Comparison of ENCODE assay signal across 12 cellular contexts in the genomic region with DNA sequence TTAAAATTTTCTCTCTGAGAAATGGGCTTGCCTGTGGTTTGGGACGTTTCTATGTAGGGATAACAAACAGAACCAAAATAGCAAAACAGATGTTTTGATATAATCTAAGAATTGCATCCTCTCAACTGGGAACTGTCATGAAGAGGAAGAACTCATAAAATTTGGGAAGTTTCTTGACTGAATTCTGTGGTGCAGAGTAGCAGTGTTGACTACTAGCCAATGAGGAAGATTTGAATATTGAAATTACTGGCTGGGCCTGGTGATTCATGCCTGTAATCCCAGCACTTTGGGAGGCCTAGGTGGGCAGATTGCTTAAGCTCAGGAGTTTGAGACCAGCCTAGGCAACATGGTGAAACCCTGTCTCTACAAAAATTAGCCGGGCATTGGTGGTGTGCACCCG. TPM values are rescaled to one million over a fixed set of nuclear protein-coding genes. Genes with fewer than 3 reads are reported as not detected.
DNase-seq lines count a peak whose midpoint lies in the region; ATAC-seq and TF ChIP-seq lines count a peak whose summit lies in the region.
"Had no signal": no experiment of that assay in that cellular context is flagged by ENCODE, and none has a peak within 500 bp of the region (broad histone marks: within the 10 kb centered on the region; RNA-seq: fewer than 3 reads in every experiment).

No MANE protein-coding gene starts in this region.

- POLR2A ChIA-PET in activated CD4-positive, alpha-beta memory T cell treated with anti-CD3 and anti-CD28 coated beads, Interleukin-2, amount 10 ng/mL, durations not matched to agents 7 days and 5 days (lab: Charles Lee): interaction anchor here (1.4 to 1.6 kb wide), 2 partner anchors 121 to 132 kb away, joined by 3 to 5 read pairs; no protein-coding TSS in a partner anchor

- DNase-seq in activated CD4-positive, alpha-beta T cell treated with anti-CD3 and anti-CD28 coated beads, Interleukin-2, amount 10 ng/mL, durations not matched to agents 24 days and 14 days: no peak
- no peak for DNase-seq in activated CD4-positive, alpha-beta T cell treated with anti-CD3 and anti-CD28 coated beads, Interleukin-2, amount 50 U/mL, for 4 hours
- no peak for DNase-seq in activated CD4-positive, alpha-beta memory T cell treated with anti-CD3 and anti-CD28 coated beads, Interleukin-2, amount 10 ng/mL, durations not matched to agents 7 days and 5 days
- DNase-seq in DMS79 treated with DMSO at 0.1 percent for 48 hours (lab: John Stamatoyannopoulos, UW): no peak
- DNase-seq: NCI-H1048 had no signal

- 18 to 67% methylated on average over 1 to 3 of the region's 3 CpGs for WGBS in gastroesophageal sphincter (ENCODE audit: low coverage in 1 of 2), 2 donors

- peak overlapping the region in 1 of 2 donors; percentile 40 for H3K9ac ChIP-seq in stomach smooth muscle (ENCODE audit: low read length in 2 of 2)
- H3K9ac ChIP-seq: parathyroid adenoma had no signal

- peaks cover 54% of the 10 kb centered on the region for H3K36me3 Mint-ChIP-seq in activated CD4-positive, alpha-beta T cell treated with anti-CD3 and anti-CD28 coated beads, Interleukin-2, amount 10 ng/mL, durations not matched to agents 24 days and 14 days (ENCODE audit: low read depth)
- peaks cover 48% of the 10 kb centered on the region for H3K36me3 Mint-ChIP-seq in activated CD4-positive, alpha-beta memory T cell treated with anti-CD3 and anti-CD28 coated beads, Interleukin-2, amount 10 ng/mL, durations not matched to agents 7 days and 5 days (ENCODE audit: low read depth)

- H3K27me3 Mint-ChIP-seq in activated CD4-positive, alpha-beta T cell treated with anti-CD3 and anti-CD28 coated beads, Interleukin-2, amount 10 ng/mL, durations not matched to agents 24 days and 14 days: no peaks in the 10 kb centered on the region
- no peaks in the 10 kb centered on the region for H3K27me3 Mint-ChIP-seq in activated CD4-positive, alpha-beta memory T cell treated with anti-CD3 and anti-CD28 coated beads, Interleukin-2, amount 10 ng/mL, durations not matched to agents 7 days and 5 days
- H3K27me3 Mint-ChIP-seq: B cell had no signal

- ATAC-seq in gastroesophageal sphincter (no peak), HG03354 (IDR thresholded peaks at IDR 0.05; ENCODE audit: poor library complexity, severe bottlenecking, unreplicated experiment) (no peak), GM18502 (IDR thresholded peaks at IDR 0.05; ENCODE audit: poor library complexity, unreplicated experiment) (no peak)

- CTCF ChIA-PET in activated CD4-positive, alpha-beta memory T cell treated with anti-CD3 and anti-CD28 coated beads, Interleukin-2, amount 10 ng/mL, durations not matched to agents 7 days and 5 days (lab: Charles Lee): interaction anchor here (1.3 to 1.4 kb wide), 2 partner anchors 151 to 179 kb away, joined by 3 to 4 read pairs; no protein-coding TSS in a partner anchor

- H3K4me3 ChIP-seq in gastroesophageal sphincter: no peak overlapping the region
- peak overlapping the region in 1 of 2 donors; percentile 49 for H3K4me3 ChIP-seq in stomach smooth muscle (ENCODE audit: low read length in 2 of 2)

- peak overlapping the region; percentile 48 for H3K4me3 Mint-ChIP-seq in activated CD4-positive, alpha-beta T cell treated with anti-CD3 and anti-CD28 coated beads, Interleukin-2, amount 10 ng/mL, durations not matched to agents 24 days and 14 days
- no peak overlapping the region for H3K4me3 Mint-ChIP-seq in activated CD4-positive, alpha-beta memory T cell treated with anti-CD3 and anti-CD28 coated beads, Interleukin-2, amount 10 ng/mL, durations not matched to agents 7 days and 5 days

- intact Hi-C loops in activated CD4-positive, alpha-beta T cell treated with anti-CD3 and anti-CD28 coated beads, Interleukin-2, amount 10 ng/mL, durations not matched to agents 24 days and 14 days (cut with micrococcal nuclease): loop anchor here (5.0 kb wide), 1 partner anchor 40 kb away; the partner anchor contains the start of gene ZNF609

- no peaks in the 10 kb centered on the region for H3K9me3 Mint-ChIP-seq in activated CD4-positive, alpha-beta T cell treated with anti-CD3 and anti-CD28 coated beads, Interleukin-2, amount 10 ng/mL, durations not matched to agents 24 days and 14 days
- no peaks in the 10 kb centered on the region for H3K9me3 Mint-ChIP-seq in activated CD4-positive, alpha-beta memory T cell treated with anti-CD3 and anti-CD28 coated beads, Interleukin-2, amount 10 ng/mL, durations not matched to agents 7 days and 5 days

- no peaks in the 10 kb centered on the region for H3K9me3 ChIP-seq in gastroesophageal sphincter
- no peaks in the 10 kb centered on the region for H3K9me3 ChIP-seq in stomach smooth muscle (ENCODE audit: control insufficient read depth in 2 of 2, low read length in 2 of 2)

- TF ChIP-seq EP300 in gastroesophageal sphincter (IDR thresholded peaks at IDR 0.05): no peak

- H3K27me3 ChIP-seq in gastroesophageal sphincter (no peaks in the 10 kb centered on the region), stomach smooth muscle (ENCODE audit: control insufficient read depth in 1 of 2, insufficient read depth in 2 of 2, low read length in 2 of 2) (no peaks in the 10 kb centered on the region)

- H3K27ac ChIP-seq in gastroesophageal sphincter (peak overlapping the region in 3 of 4 donors; percentile 70 to 77 (median 74)), stomach smooth muscle (ENCODE audit: low read length) (peak overlapping the region; percentile 50)
- H3K27ac ChIP-seq: parathyroid adenoma, RWPE1 had no signal

- peaks cover 1 to 86% (median 36%) of the 10 kb centered on the region in 3 donors for H3K4me1 ChIP-seq in gastroesophageal sphincter
- H3K4me1 ChIP-seq in stomach smooth muscle (ENCODE audit: control insufficient read depth, insufficient read depth, low read length): peaks cover 36% of the 10 kb centered on the region

- no peak for TF ChIP-seq POLR2A in gastroesophageal sphincter (IDR thresholded peaks at IDR 0.05)

- no peak for TF ChIP-seq CTCF in gastroesophageal sphincter (IDR thresholded peaks at IDR 0.05)

- peak overlapping the region; percentile 89 for H3K27ac Mint-ChIP-seq in activated CD4-positive, alpha-beta T cell treated with anti-CD3 and anti-CD28 coated beads, Interleukin-2, amount 10 ng/mL, durations not matched to agents 24 days and 14 days
- H3K27ac Mint-ChIP-seq in activated CD4-positive, alpha-beta memory T cell treated with anti-CD3 and anti-CD28 coated beads, Interleukin-2, amount 10 ng/mL, durations not matched to agents 7 days and 5 days: peak overlapping the region; percentile 38

- peaks cover 0 to 26% of the 10 kb centered on the region in 2 donors for H3K36me3 ChIP-seq in gastroesophageal sphincter
- H3K36me3 ChIP-seq in stomach smooth muscle (ENCODE audit: control insufficient read depth in 2 of 2, insufficient read depth in 2 of 2, low read length in 2 of 2): peaks cover 6 to 9% of the 10 kb centered on the region in 2 donors

- H3K4me1 Mint-ChIP-seq in activated CD4-positive, alpha-beta T cell treated with anti-CD3 and anti-CD28 coated beads, Interleukin-2, amount 10 ng/mL, durations not matched to agents 24 days and 14 days: peaks cover 69% of the 10 kb centered on the region
- H3K4me1 Mint-ChIP-seq in activated CD4-positive, alpha-beta memory T cell treated with anti-CD3 and anti-CD28 coated beads, Interleukin-2, amount 10 ng/mL, durations not matched to agents 7 days and 5 days: peaks cover 51% of the 10 kb centered on the region

RNA-seq across cellular contexts. Expression of gene ZNF609, which starts 42.2 kb away (rescaled TPM):
- total RNA-seq in activated CD4-positive, alpha-beta T cell treated with anti-CD3 and anti-CD28 coated beads, Interleukin-2, amount 10 ng/mL, durations not matched to agents 24 days and 14 days: 62.4 and 63.9 TPM in 2 replicates
- 10 to 100 TPM; 30.0 to 34.1 TPM for total RNA-seq in activated CD4-positive, alpha-beta memory T cell treated with anti-CD3 and anti-CD28 coated beads, Interleukin-2, amount 10 ng/mL, durations not matched to agents 7 days and 5 days
- 10 to 100 TPM; 38.7 to 50.6 (median 43.9) TPM for total RNA-seq in gastroesophageal sphincter
